Comparison of ENCODE assay signal across 11 cellular contexts in genomic region chr9:36603006-36603405, GRCh38. TPM values are rescaled to one million over a fixed set of nuclear protein-coding genes. Genes with fewer than 3 reads are reported as not detected.
DNase-seq lines count a peak whose midpoint lies in the region; ATAC-seq and TF ChIP-seq lines count a peak whose summit lies in the region.
"Had no signal": no experiment of that assay in that cellular context is flagged by ENCODE, and none has a peak within 500 bp of the region (broad histone marks: within the 10 kb centered on the region; RNA-seq: fewer than 3 reads in every experiment).

No MANE protein-coding gene starts in this region.

- no peak overlapping the region for H3K27ac ChIP-seq in upper lobe of left lung
- H3K27ac ChIP-seq: colonic mucosa had no signal

- DNase-seq in iris pigment epithelial cell (ENCODE audit: low read depth) (peak; percentile 60), inferior parietal cortex (ENCODE audit: extremely low spot score) (no peak), upper lobe of left lung (no peak)
- DNase-seq in stimulated activated CD4-positive, alpha-beta T cell treated with anti-CD3 and anti-CD28 coated beads, Interleukin-15, amount 100 ng/mL, for 24 hours = no peak
- DNase-seq in activated effector memory CD4-positive, alpha-beta T cell treated with Interleukin-2 at 50 U/mL for 16 hours = no peak
- DNase-seq: colonic mucosa, DND-41, occipital lobe had no signal

- no peak for TF ChIP-seq CTCF in upper lobe of left lung (IDR thresholded peaks at IDR 0.05)

- H3K4me3 ChIP-seq in GM08714 (ENCODE audit: low read length) = 0 out of 2 replicates have a peak overlapping the region, but pooled peaks have one; percentile 4
- H3K4me3 ChIP-seq in upper lobe of left lung = no peak overlapping the region
- H3K4me3 ChIP-seq: colonic mucosa had no signal

- no peaks in the 10 kb centered on the region for H3K4me1 ChIP-seq in upper lobe of left lung
- H3K4me1 ChIP-seq: colonic mucosa had no signal

- H3K9me3 ChIP-seq in upper lobe of left lung = no peaks in the 10 kb centered on the region
- H3K9me3 ChIP-seq: colonic mucosa had no signal

- TF ChIP-seq POLR2A in upper lobe of left lung (IDR thresholded peaks at IDR 0.05) = no peak

- 70 to 80% methylated on average over 3 of the region's 3 CpGs for WGBS in upper lobe of left lung, 2 donors

- no peaks in the 10 kb centered on the region for H3K36me3 ChIP-seq in upper lobe of left lung
- H3K36me3 ChIP-seq: colonic mucosa had no signal

- no peaks in the 10 kb centered on the region for H3K27me3 ChIP-seq in upper lobe of left lung
- H3K27me3 ChIP-seq: colonic mucosa had no signal

- peak; percentile 72 for ATAC-seq in GM21619 (IDR thresholded peaks at IDR 0.05; ENCODE audit: unreplicated experiment)
- peak; percentile 47; the same call in 1 of the 3 replicates for ATAC-seq in SK-N-SH treated with all-trans-retinoic acid at 6 μM for 48 hours
- no peak for ATAC-seq in upper lobe of left lung (ENCODE audit: low FRiP score in 2 of 2)

- TF ChIP-seq EP300 in upper lobe of left lung (IDR thresholded peaks at IDR 0.05) = no peak

TF ChIP-seq in SK-N-SH treated with all-trans-retinoic acid at 6 μM for 48 hours, 23 proteins besides CTCF, POLR2A, EP300 and RAD21:
- TF ChIP-seq ZNF70 (CRISPR knock-in tag; IDR thresholded peaks at IDR 0.05) (no peak), ZFP3 (CRISPR knock-in tag; IDR thresholded peaks at IDR 0.05) (no peak), CREB5 (CRISPR knock-in tag; IDR thresholded peaks at IDR 0.05; ENCODE audit: low read depth) (no peak), CSRNP3 (CRISPR knock-in tag; IDR thresholded peaks at IDR 0.05) (no peak), TOX (CRISPR knock-in tag; IDR thresholded peaks at IDR 0.05; ENCODE audit: borderline replicate concordance) (no peak), POU6F1 (CRISPR knock-in tag; IDR thresholded peaks at IDR 0.05; ENCODE audit: borderline replicate concordance, low read depth) (no peak), TCF4 (CRISPR knock-in tag; IDR thresholded peaks at IDR 0.05; ENCODE audit: borderline replicate concordance) (no peak), ZNF8 (CRISPR knock-in tag; IDR thresholded peaks at IDR 0.05) (no peak)

RNA-seq across cellular contexts. Expression of gene MELK, which starts 30.3 kb away (rescaled TPM):
- 1 to 10 TPM in 4 of 6 donors, under 1 TPM in 1, not detected in 1; 0.55 to 4.0 (median 2.0) TPM for total RNA-seq in upper lobe of left lung

Comparison
In these comparisons a context has a peak if more than half of its experiments do, and no peak if none do; other contexts are left out.
1. ATAC-seq: peak in GM21619 (single experiment) and SK-N-SH treated with all-trans-retinoic acid at 6 μM for 48 hours (single experiment); none in upper lobe of left lung (0 of 2).